Comparison of ENCODE assay signal across 8 cellular contexts in genomic region chr16:81036751-81037350, GRCh38. TPM values are rescaled to one million over a fixed set of nuclear protein-coding genes. Genes with fewer than 3 reads are reported as not detected.
A peak's percentile ranks its signal among the peaks of the same experiment; 100 is the strongest.
DNase-seq lines count a peak whose midpoint lies in the region; ATAC-seq lines count a peak whose summit lies in the region.

No MANE protein-coding gene starts in this region.

- H3K9me3 Mint-ChIP-seq in effector memory CD8-positive, alpha-beta T cell = no peaks in the 10 kb centered on the region
- H3K9me3 Mint-ChIP-seq in natural killer cell treated with Interleukin-12 subunit alpha and Interleukin-12 subunit beta and Interleukin-15 and Interleukin-18, amount 100 ng/mL, for 72 hours = no peaks in the 10 kb centered on the region

- DNase-seq in EH (ENCODE audit: low read depth) (peak; percentile 10), NOMO-1 treated with DMSO at 0.1 percent for 48 hours (lab: John Stamatoyannopoulos, UW; ENCODE audit: unreplicated experiment) (peak; percentile 14), NCI-H2171 (lab: John Stamatoyannopoulos, UW) (no peak)
- no peak for DNase-seq in effector memory CD8-positive, alpha-beta T cell
- no peak for DNase-seq in natural killer cell treated with Interleukin-12 subunit alpha and Interleukin-12 subunit beta and Interleukin-15 and Interleukin-18, amount 100 ng/mL, for 72 hours (ENCODE audit: low spot score)
- no peak for DNase-seq in stimulated activated CD4-positive, alpha-beta T cell treated with anti-CD3 and anti-CD28 coated beads, Interleukin-2, amount 100 ng/mL, for 48 hours
- no peak for DNase-seq in stimulated activated CD4-positive, alpha-beta T cell treated with anti-CD3 and anti-CD28 coated beads, Interleukin-4, amount 100 ng/mL, for 24 hours

- peaks cover 11% of the 10 kb centered on the region for H3K36me3 Mint-ChIP-seq in effector memory CD8-positive, alpha-beta T cell (ENCODE audit: insufficient read depth)
- peaks cover 6% of the 10 kb centered on the region for H3K36me3 Mint-ChIP-seq in natural killer cell treated with Interleukin-12 subunit alpha and Interleukin-12 subunit beta and Interleukin-15 and Interleukin-18, amount 100 ng/mL, for 72 hours

- no peaks in the 10 kb centered on the region for H3K27me3 Mint-ChIP-seq in effector memory CD8-positive, alpha-beta T cell
- no peaks in the 10 kb centered on the region for H3K27me3 Mint-ChIP-seq in natural killer cell treated with Interleukin-12 subunit alpha and Interleukin-12 subunit beta and Interleukin-15 and Interleukin-18, amount 100 ng/mL, for 72 hours

- H3K27ac Mint-ChIP-seq in effector memory CD8-positive, alpha-beta T cell = peak overlapping the region in 1 of 2 donors; percentile 59
- peak overlapping the region; percentile 64 to 72 for H3K27ac Mint-ChIP-seq in natural killer cell treated with Interleukin-12 subunit alpha and Interleukin-12 subunit beta and Interleukin-15 and Interleukin-18, amount 100 ng/mL, for 72 hours

- H3K4me1 Mint-ChIP-seq in effector memory CD8-positive, alpha-beta T cell (ENCODE audit: low read depth in 2 of 2) = peaks cover 22 to 23% of the 10 kb centered on the region in 2 donors
- peaks cover 24% of the 10 kb centered on the region in 2 donors for H3K4me1 Mint-ChIP-seq in natural killer cell treated with Interleukin-12 subunit alpha and Interleukin-12 subunit beta and Interleukin-15 and Interleukin-18, amount 100 ng/mL, for 72 hours (ENCODE audit: low read depth in 2 of 2)

- peak overlapping the region; percentile 78 to 80 for H3K4me3 Mint-ChIP-seq in effector memory CD8-positive, alpha-beta T cell
- peak overlapping the region; percentile 89 for H3K4me3 Mint-ChIP-seq in natural killer cell treated with Interleukin-12 subunit alpha and Interleukin-12 subunit beta and Interleukin-15 and Interleukin-18, amount 100 ng/mL, for 72 hours

- ATAC-seq in effector memory CD8-positive, alpha-beta T cell (replicated peaks) = no peak
- ATAC-seq in natural killer cell treated with Interleukin-12 subunit alpha and Interleukin-12 subunit beta and Interleukin-15 and Interleukin-18, amount 100 ng/mL, for 72 hours = no peak
- ATAC-seq in HG03439 (IDR thresholded peaks at IDR 0.05; ENCODE audit: unreplicated experiment) = no peak

RNA-seq across cellular contexts. Expression of gene ATMIN, which starts 1.2 kb away (rescaled TPM):
- total RNA-seq in natural killer cell treated with Interleukin-12 subunit alpha and Interleukin-12 subunit beta and Interleukin-15 and Interleukin-18, amount 100 ng/mL, for 72 hours = 10 to 100 TPM; 24.5 to 29.1 TPM

RNA-seq across cellular contexts. Expression of gene CENPN, which starts 29.8 kb away (rescaled TPM):
- total RNA-seq in natural killer cell treated with Interleukin-12 subunit alpha and Interleukin-12 subunit beta and Interleukin-15 and Interleukin-18, amount 100 ng/mL, for 72 hours = 10 to 100 TPM; 27.9 to 49.5 TPM

RNA-seq across cellular contexts. Expression of gene CMC2, which starts 30.2 kb away (rescaled TPM):
- 100 to 1,000 TPM in 1 of 2 donors, 10 to 100 TPM in 1; 85.4 to 145 TPM for total RNA-seq in natural killer cell treated with Interleukin-12 subunit alpha and Interleukin-12 subunit beta and Interleukin-15 and Interleukin-18, amount 100 ng/mL, for 72 hours

RNA-seq across cellular contexts. Expression of gene C16orf46, which starts 40.2 kb away (rescaled TPM):
- total RNA-seq in natural killer cell treated with Interleukin-12 subunit alpha and Interleukin-12 subunit beta and Interleukin-15 and Interleukin-18, amount 100 ng/mL, for 72 hours = under 1 TPM in 1 of 2 donors, not detected in 1; 0.52 TPM

RNA-seq across cellular contexts. Expression of gene GCSH, which starts 59.3 kb away (rescaled TPM):
- 10 to 100 TPM; 10.6 to 38.7 TPM for total RNA-seq in natural killer cell treated with Interleukin-12 subunit alpha and Interleukin-12 subunit beta and Interleukin-15 and Interleukin-18, amount 100 ng/mL, for 72 hours

Comparison
In these comparisons a context has a peak if more than half of its experiments do, and no peak if none do; other contexts are left out.
1. DNase-seq: peak in EH (single experiment) and NOMO-1 treated with DMSO at 0.1 percent for 48 hours (single experiment); none in effector memory CD8-positive, alpha-beta T cell (0 of 3), natural killer cell treated with Interleukin-12 subunit alpha and Interleukin-12 subunit beta and Interleukin-15 and Interleukin-18, amount 100 ng/mL, for 72 hours (single experiment), NCI-H2171 (single experiment), stimulated activated CD4-positive, alpha-beta T cell treated with anti-CD3 and anti-CD28 coated beads, Interleukin-2, amount 100 ng/mL, for 48 hours (0 of 2) and stimulated activated CD4-positive, alpha-beta T cell treated with anti-CD3 and anti-CD28 coated beads, Interleukin-4, amount 100 ng/mL, for 24 hours (single experiment).